ENCODE assay signal across 8 cellular contexts in genomic region chr19:10653482-10653731, GRCh38. TPM values are rescaled to one million over a fixed set of nuclear protein-coding genes. Genes with fewer than 3 reads are reported as not detected.
DNase-seq lines count a peak whose midpoint lies in the region; ATAC-seq and TF ChIP-seq lines count a peak whose summit lies in the region.

No MANE protein-coding gene starts in this region.

- H3K4me1 Mint-ChIP-seq in glutamatergic neuron (ENCODE audit: low read depth, unreplicated experiment), result peaks cover 12% of the 10 kb centered on the region

- no peaks in the 10 kb centered on the region for H3K36me3 Mint-ChIP-seq in glutamatergic neuron (ENCODE audit: unreplicated experiment)

- peak; percentile 16 for ATAC-seq in GM21717 (IDR thresholded peaks at IDR 0.05; ENCODE audit: unreplicated experiment)

- peak overlapping the region; percentile 93 for H3K4me3 Mint-ChIP-seq in glutamatergic neuron (ENCODE audit: unreplicated experiment)

- H3K9me3 Mint-ChIP-seq in glutamatergic neuron (ENCODE audit: unreplicated experiment), result peaks cover 17% of the 10 kb centered on the region

- peak overlapping the region; percentile 94 for H3K27ac Mint-ChIP-seq in glutamatergic neuron (ENCODE audit: unreplicated experiment)

- H3K27ac ChIP-seq in VCaP, result peak overlapping the region; percentile 95

- H3K27me3 Mint-ChIP-seq in glutamatergic neuron (ENCODE audit: unreplicated experiment), result peaks cover 11% of the 10 kb centered on the region

- H3K4me3 ChIP-seq in skeletal muscle cell (ENCODE audit: low read depth, low read length), result peak overlapping the region; percentile 99

- DNase-seq in glutamatergic neuron (no peak), skeletal muscle cell (ENCODE audit: low read depth) (no peak), Ammon's horn (ENCODE audit: low spot score) (no peak), GM20000 (ENCODE audit: low spot score) (no peak), hepatic stellate cell (ENCODE audit: low spot score) (no peak), DMS 273 (lab: John Stamatoyannopoulos, UW; ENCODE audit: unreplicated experiment) (no peak)

- no peak for TF ChIP-seq CTCF in VCaP (conservative IDR thresholded peaks at IDR 0.05)
- no peak for TF ChIP-seq CTCF in glutamatergic neuron (IDR thresholded peaks at IDR 0.05; ENCODE audit: partially characterized antibody, unreplicated experiment)
- no peak for TF ChIP-seq CTCF in GM20000 (IDR thresholded peaks at IDR 0.05; ENCODE audit: extremely low read depth, missing control alignments)

RNA-seq across cellular contexts. Expression of gene ILF3, which starts 0.7 kb away (rescaled TPM):
- total RNA-seq in glutamatergic neuron (ENCODE audit: unreplicated experiment), result 536 TPM

RNA-seq across cellular contexts. Expression of gene SLC44A2, which starts 28.1 kb away (rescaled TPM):
- total RNA-seq in glutamatergic neuron (ENCODE audit: unreplicated experiment), result 129 TPM

RNA-seq across cellular contexts. Expression of gene QTRT1, which starts 47.8 kb away (rescaled TPM):
- total RNA-seq in glutamatergic neuron (ENCODE audit: unreplicated experiment), result 35.1 TPM
